ENCODE assay signal across 8 cellular contexts in genomic region chr16:68093816-68094613, GRCh38. TPM values are rescaled to one million over a fixed set of nuclear protein-coding genes. Genes with fewer than 3 reads are reported as not detected.
DNase-seq lines count a peak whose midpoint lies in the region; ATAC-seq and TF ChIP-seq lines count a peak whose summit lies in the region.

No MANE protein-coding gene starts in this region.

- H3K4me3 ChIP-seq in Karpas-422 (ENCODE audit: low read length) (no peak overlapping the region), astrocyte of the spinal cord (ENCODE audit: low read depth, low read length) (no peak overlapping the region), lower lobe of right lung (no peak overlapping the region)

- H3K4me1 ChIP-seq in Karpas-422 (ENCODE audit: low read length): peaks cover 58% of the 10 kb centered on the region
- H3K4me1 ChIP-seq in lower lobe of right lung: peaks cover 66% of the 10 kb centered on the region

- no peak overlapping the region for H2AFZ ChIP-seq in Karpas-422 (ENCODE audit: low read length)

- H3K9me3 ChIP-seq in Karpas-422 (ENCODE audit: low read length): no peaks in the 10 kb centered on the region
- no peaks in the 10 kb centered on the region for H3K9me3 ChIP-seq in lower lobe of right lung

- intact Hi-C loops in lower lobe of right lung (cut with DNase I): no loop called here
- intact Hi-C loops in posterior vena cava (cut with DNase I): loop anchor here in 1 of 2 donors (5.0 kb wide), 1 partner anchor 138 kb away; no protein-coding TSS in a partner anchor

- peak overlapping the region; percentile 10 for H3K9ac ChIP-seq in Karpas-422 (ENCODE audit: low read length)

- DNase-seq in D341Med (ENCODE audit: low spot score): peak; percentile 36
- DNase-seq in Karpas-422: peak; percentile 78
- DNase-seq in astrocyte of the spinal cord (ENCODE audit: low read depth, low spot score): peak; percentile 32
- no peak for DNase-seq in lower lobe of right lung
- no peak for DNase-seq in NCI-H2196 (lab: John Stamatoyannopoulos, UW; ENCODE audit: unreplicated experiment)
- DNase-seq in posterior vena cava (ENCODE audit: low spot score): no peak
- no peak for DNase-seq in T-helper 9 cell

- peak overlapping the region; percentile 40 for H3K4me2 ChIP-seq in Karpas-422 (ENCODE audit: low read depth, low read length, poor library complexity, severe bottlenecking)

- TF ChIP-seq CTCF in astrocyte of the spinal cord (IDR thresholded peaks at IDR 0.05; ENCODE audit: low read depth, low read length) (peak; percentile 55), lower lobe of right lung (IDR thresholded peaks at IDR 0.05) (peak; percentile 39)

- H3K27ac ChIP-seq in Karpas-422 (ENCODE audit: low read length): peak overlapping the region; percentile 59
- no peak overlapping the region for H3K27ac ChIP-seq in lower lobe of right lung

- in situ Hi-C loops in astrocyte of the spinal cord (cut with HindIII; ENCODE audit: low sequenced_read_pairs): no loop called here

- H3K27me3 ChIP-seq in Karpas-422 (ENCODE audit: low read length): no peaks in the 10 kb centered on the region
- H3K27me3 ChIP-seq in lower lobe of right lung (ENCODE audit: low read depth): no peaks in the 10 kb centered on the region

- peaks cover 22% of the 10 kb centered on the region for H4K20me1 ChIP-seq in Karpas-422 (ENCODE audit: insufficient read depth, low read depth, low read length)

- ATAC-seq in lower lobe of right lung: peak; percentile 48 to 58
- no peak for ATAC-seq in HG02623 (IDR thresholded peaks at IDR 0.05; ENCODE audit: unreplicated experiment)

- H3K79me2 ChIP-seq in Karpas-422 (ENCODE audit: low read length): peaks cover 99% of the 10 kb centered on the region

- no peaks in the 10 kb centered on the region for H3K36me3 ChIP-seq in Karpas-422 (ENCODE audit: insufficient read depth, low read length)
- peaks cover 5% of the 10 kb centered on the region for H3K36me3 ChIP-seq in lower lobe of right lung

- H3K9me2 ChIP-seq in Karpas-422 (replicated peaks; ENCODE audit: insufficient read depth, low read length): no peaks in the 10 kb centered on the region

RNA-seq across cellular contexts. Expression of gene NFATC3, which starts 8.8 kb away (rescaled TPM):
- 39.1 and 72.3 TPM in 2 replicates for total RNA-seq in Karpas-422 (2014; rRNA removed; shearing (Covaris generic); ENCODE audit: low replicate concordance)
- 61.6 TPM for total RNA-seq in lower lobe of right lung
- total RNA-seq in posterior vena cava: 10 to 100 TPM; 28.0 to 30.8 TPM

Comparison
In these comparisons a context has a peak if more than half of its experiments do, and no peak if none do; other contexts are left out.
1. DNase-seq: peak in D341Med (single experiment), Karpas-422 (single experiment) and astrocyte of the spinal cord (single experiment); none in lower lobe of right lung (single experiment), NCI-H2196 (single experiment), posterior vena cava (single experiment) and T-helper 9 cell (single experiment).